10 cellular contexts compared by ENCODE assay signal in the genomic region with DNA sequence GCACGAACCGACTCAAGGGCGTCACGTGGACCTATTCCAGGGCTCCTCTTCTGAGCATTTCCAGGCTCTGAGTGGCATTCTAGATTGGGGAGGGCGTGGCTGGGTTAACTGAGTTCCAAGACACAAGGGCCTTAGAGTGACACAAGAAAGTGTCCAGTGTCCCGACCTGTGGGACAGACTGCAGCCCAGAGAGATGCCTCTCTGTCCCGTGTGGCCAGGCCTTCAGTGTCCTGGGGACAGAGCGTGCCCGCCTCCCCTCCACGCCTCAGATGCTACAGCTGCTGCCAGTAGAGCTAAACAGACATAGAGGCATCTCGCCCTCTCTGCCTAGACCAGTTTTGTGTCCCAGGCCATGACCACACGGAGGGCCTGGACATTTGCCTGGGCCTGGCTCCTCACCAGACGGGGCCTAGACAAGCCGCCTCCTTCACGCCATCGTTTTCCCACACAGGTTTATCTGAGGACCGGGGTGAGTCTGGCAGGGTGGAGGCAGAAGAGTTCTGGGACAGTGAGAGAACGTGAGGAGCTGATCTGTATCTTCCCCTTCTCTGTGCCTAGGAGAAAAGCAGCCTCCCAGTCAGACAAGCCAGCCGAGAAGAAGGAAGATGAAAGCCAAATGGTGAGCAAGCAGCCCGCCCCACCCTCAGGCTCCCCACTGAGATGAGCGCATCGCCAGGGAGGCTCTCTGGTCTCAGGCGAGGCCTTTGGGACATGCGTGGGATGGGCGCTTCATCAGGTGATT. TPM values are rescaled to one million over a fixed set of nuclear protein-coding genes. Genes with fewer than 3 reads are reported as not detected.
DNase-seq lines count a peak whose midpoint lies in the region; ATAC-seq and TF ChIP-seq lines count a peak whose summit lies in the region.
"Had no signal": no experiment of that assay in that cellular context is flagged by ENCODE, and none has a peak within 500 bp of the region (broad histone marks: within the 10 kb centered on the region; RNA-seq: fewer than 3 reads in every experiment).

No MANE protein-coding gene starts in this region.

- peaks cover 0 to 18% (median 6%) of the 10 kb centered on the region in 4 donors for H3K4me1 ChIP-seq in upper lobe of left lung

- H3K27ac ChIP-seq in angular gyrus (ENCODE audit: low read depth, low read length) (peak overlapping the region; percentile 14), upper lobe of left lung (peak overlapping the region in 2 of 4 donors; percentile 1 to 32)

- WGBS in upper lobe of left lung, 2 donors: 77 to 84% methylated on average over 6 to 20 of the region's 25 CpGs

- H3K4me3 Mint-ChIP-seq in activated naive CD8-positive, alpha-beta T cell: no peak overlapping the region
- H3K4me3 Mint-ChIP-seq in activated naive CD8-positive, alpha-beta T cell treated with anti-CD3 and anti-CD28 coated beads, Interleukin-2, amount 50 U/mL, for 24 hours: no peak overlapping the region
- H3K4me3 Mint-ChIP-seq: dendritic cell treated with granulocyte-macrophage colony-stimulating factor and Interleukin-4, amounts not matched to agents 40 ng/mL and 50 ng/mL, for 4 days had no signal

- peaks cover 0 to 52% (median 33%) of the 10 kb centered on the region in 4 donors for H3K36me3 ChIP-seq in upper lobe of left lung

- H3K9me3 Mint-ChIP-seq in activated naive CD8-positive, alpha-beta T cell (ENCODE audit: low read depth): no peaks in the 10 kb centered on the region
- H3K9me3 Mint-ChIP-seq in activated naive CD8-positive, alpha-beta T cell treated with anti-CD3 and anti-CD28 coated beads, Interleukin-2, amount 50 U/mL, for 24 hours: no peaks in the 10 kb centered on the region
- H3K9me3 Mint-ChIP-seq: dendritic cell treated with granulocyte-macrophage colony-stimulating factor and Interleukin-4, amounts not matched to agents 40 ng/mL and 50 ng/mL, for 4 days had no signal

- no peaks in the 10 kb centered on the region for H3K9me3 ChIP-seq in upper lobe of left lung

- TF ChIP-seq POLR2A in upper lobe of left lung (IDR thresholded peaks at IDR 0.05): no peak

- no peaks in the 10 kb centered on the region for H3K27me3 Mint-ChIP-seq in activated naive CD8-positive, alpha-beta T cell
- H3K27me3 Mint-ChIP-seq in activated naive CD8-positive, alpha-beta T cell treated with anti-CD3 and anti-CD28 coated beads, Interleukin-2, amount 50 U/mL, for 24 hours: no peaks in the 10 kb centered on the region
- H3K27me3 Mint-ChIP-seq: dendritic cell treated with granulocyte-macrophage colony-stimulating factor and Interleukin-4, amounts not matched to agents 40 ng/mL and 50 ng/mL, for 4 days had no signal

- H3K36me3 Mint-ChIP-seq in activated naive CD8-positive, alpha-beta T cell: peaks cover 2% of the 10 kb centered on the region
- H3K36me3 Mint-ChIP-seq in activated naive CD8-positive, alpha-beta T cell treated with anti-CD3 and anti-CD28 coated beads, Interleukin-2, amount 50 U/mL, for 24 hours (ENCODE audit: low read depth): peaks cover 27% of the 10 kb centered on the region

- no peak for ATAC-seq in activated naive CD8-positive, alpha-beta T cell treated with anti-CD3 and anti-CD28 coated beads, Interleukin-2, amount 50 U/mL, for 24 hours
- ATAC-seq in upper lobe of left lung (ENCODE audit: low FRiP score in 2 of 2) (peak; percentile 38 to 83), GM21423 (IDR thresholded peaks at IDR 0.05; ENCODE audit: unreplicated experiment) (no peak), GM19397 (IDR thresholded peaks at IDR 0.05; ENCODE audit: unreplicated experiment) (no peak)

- H3K4me3 ChIP-seq in upper lobe of left lung: no peak overlapping the region

- peaks cover 3% of the 10 kb centered on the region for H3K4me1 Mint-ChIP-seq in activated naive CD8-positive, alpha-beta T cell (ENCODE audit: low read depth)
- H3K4me1 Mint-ChIP-seq in activated naive CD8-positive, alpha-beta T cell treated with anti-CD3 and anti-CD28 coated beads, Interleukin-2, amount 50 U/mL, for 24 hours: no peaks in the 10 kb centered on the region

- H3K27ac Mint-ChIP-seq in activated naive CD8-positive, alpha-beta T cell: peak overlapping the region; percentile 64
- H3K27ac Mint-ChIP-seq in activated naive CD8-positive, alpha-beta T cell treated with anti-CD3 and anti-CD28 coated beads, Interleukin-2, amount 50 U/mL, for 24 hours: no peak overlapping the region
- H3K27ac Mint-ChIP-seq: dendritic cell treated with granulocyte-macrophage colony-stimulating factor and Interleukin-4, amounts not matched to agents 40 ng/mL and 50 ng/mL, for 4 days had no signal

- TF ChIP-seq EP300 in upper lobe of left lung (IDR thresholded peaks at IDR 0.05): no peak

- DNase-seq in activated naive CD8-positive, alpha-beta T cell treated with anti-CD3 and anti-CD28 coated beads, Interleukin-2, amount 50 U/mL, for 24 hours: no peak
- DNase-seq in islet precursor cell: peak; percentile 64
- peak; percentile 54 to 71 for DNase-seq in upper lobe of left lung
- DNase-seq in germinal center (ENCODE audit: low spot score): no peak
- DNase-seq: NCI-H446 had no signal

- no peak for TF ChIP-seq CTCF in upper lobe of left lung (IDR thresholded peaks at IDR 0.05)

- H3K27me3 ChIP-seq in upper lobe of left lung: no peaks in the 10 kb centered on the region

RNA-seq across cellular contexts. Expression of a gene that starts 27.1 kb away (rescaled TPM):
- 10 to 100 TPM in 1 of 6 donors, 1 to 10 TPM in 5; 2.0 to 19.9 (median 5.4) TPM for total RNA-seq in upper lobe of left lung

Comparison
In these comparisons a context has a peak if more than half of its experiments do, and no peak if none do; other contexts are left out.
1. ATAC-seq: peak in upper lobe of left lung (2 of 2); none in activated naive CD8-positive, alpha-beta T cell treated with anti-CD3 and anti-CD28 coated beads, Interleukin-2, amount 50 U/mL, for 24 hours (single experiment), GM21423 (single experiment) and GM19397 (single experiment).
2. DNase-seq: peak in islet precursor cell (single experiment) and upper lobe of left lung (2 of 2); none in activated naive CD8-positive, alpha-beta T cell treated with anti-CD3 and anti-CD28 coated beads, Interleukin-2, amount 50 U/mL, for 24 hours (single experiment) and germinal center (single experiment).